13 cellular contexts compared by ENCODE assay signal in the genomic region with DNA sequence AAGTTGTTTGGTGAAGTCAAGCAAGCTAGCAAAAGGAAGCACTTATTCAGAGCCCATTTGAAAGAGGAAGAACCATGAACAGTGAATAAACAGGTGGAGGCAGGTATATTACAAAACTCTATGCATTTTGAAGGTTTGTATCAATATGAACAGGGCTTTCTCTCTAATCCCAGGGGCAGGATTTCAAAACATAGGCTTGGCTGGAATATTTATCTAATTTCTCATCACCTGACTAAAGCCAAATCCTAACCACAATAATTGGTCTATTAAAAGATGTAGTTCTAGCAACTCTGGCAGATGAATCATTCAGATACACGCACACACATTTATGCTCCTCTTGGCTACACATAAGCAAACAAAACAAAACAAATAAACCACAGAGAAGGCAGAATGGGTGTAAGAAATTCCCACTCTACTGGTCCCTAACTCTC.
DNase-seq lines count a peak whose midpoint lies in the region; ATAC-seq, FAIRE-seq and TF ChIP-seq lines count a peak whose summit lies in the region.
"Had no signal": no experiment of that assay in that cellular context is flagged by ENCODE, and none has a peak within 500 bp of the region (broad histone marks: within the 10 kb centered on the region; RNA-seq: fewer than 3 reads in every experiment).

No MANE protein-coding gene starts in this region.

- no peaks in the 10 kb centered on the region for H3K4me1 Mint-ChIP-seq in natural killer cell
- H3K4me1 Mint-ChIP-seq: activated CD4-positive, alpha-beta T cell treated with anti-CD3 and anti-CD28 coated beads for 36 hours; activated naive CD8-positive, alpha-beta T cell treated with anti-CD3 and anti-CD28 coated beads for 36 hours had no signal

- POLR2A ChIA-PET in HEK293 (lab: Yijun Ruan, JAX), result no interaction called here

- TF ChIP-seq EP300 in esophagus muscularis mucosa (IDR thresholded peaks at IDR 0.05), result no peak

- no peak for TF ChIP-seq POLR2A in esophagus muscularis mucosa (IDR thresholded peaks at IDR 0.05; ENCODE audit: low read depth)

- H3K36me3 ChIP-seq in HEK293 (ENCODE audit: control insufficient read depth in 2 of 2, insufficient read depth in 1 of 2, low read length in 2 of 2) (no peaks in the 10 kb centered on the region), esophagus muscularis mucosa (no peaks in the 10 kb centered on the region)

- no peak overlapping the region for H3K27ac Mint-ChIP-seq in natural killer cell
- H3K27ac Mint-ChIP-seq: activated CD4-positive, alpha-beta T cell treated with anti-CD3 and anti-CD28 coated beads for 36 hours; activated naive CD8-positive, alpha-beta T cell treated with anti-CD3 and anti-CD28 coated beads for 36 hours had no signal

- H3K27me3 Mint-ChIP-seq in natural killer cell (ENCODE audit: low read depth in 2 of 2), result no peaks in the 10 kb centered on the region
- H3K27me3 Mint-ChIP-seq: activated CD4-positive, alpha-beta T cell treated with anti-CD3 and anti-CD28 coated beads for 36 hours; activated naive CD8-positive, alpha-beta T cell treated with anti-CD3 and anti-CD28 coated beads for 36 hours had no signal

- TF ChIP-seq CTCF in HEK293 (tag by site-specific recombination; IDR thresholded peaks at IDR 0.05) (no peak), fibroblast of the aortic adventitia (IDR thresholded peaks at IDR 0.05; ENCODE audit: insufficient read depth, low read length) (no peak), natural killer cell (IDR thresholded peaks at IDR 0.05) (no peak), esophagus muscularis mucosa (IDR thresholded peaks at IDR 0.05) (no peak)

- H3K9me3 Mint-ChIP-seq in natural killer cell, result peaks cover 3 to 4% of the 10 kb centered on the region in 2 donors
- H3K9me3 Mint-ChIP-seq: activated naive CD8-positive, alpha-beta T cell treated with anti-CD3 and anti-CD28 coated beads for 36 hours had no signal

- intact Hi-C loops in natural killer cell (cut with micrococcal nuclease) (no loop called here), esophagus muscularis mucosa (cut with DNase I) (no loop called here)

- no peaks in the 10 kb centered on the region for H3K27me3 ChIP-seq in esophagus muscularis mucosa

- CTCF ChIA-PET in HEK293 (lab: Yijun Ruan, JAX), result interaction anchor here (1.2 kb wide), 1 partner anchor 9 kb away, joined by 4 read pairs; no protein-coding TSS in a partner anchor

- FAIRE-seq in GM19239 (lab: Jason Lieb, UNC), result no peak
- FAIRE-seq: frontal cortex, GM12892 had no signal

- ATAC-seq in natural killer cell, result no peak
- ATAC-seq in GM19395 (IDR thresholded peaks at IDR 0.05; ENCODE audit: unreplicated experiment), result no peak
- ATAC-seq: activated CD4-positive, alpha-beta T cell treated with anti-CD3 and anti-CD28 coated beads for 36 hours had no signal

- H3K9me3 ChIP-seq in HEK293 (ENCODE audit: control insufficient read depth, insufficient read depth, low read depth, low read length) (no peaks in the 10 kb centered on the region), esophagus muscularis mucosa (no peaks in the 10 kb centered on the region)

- H3K4me3 ChIP-seq in HEK293 (ENCODE audit: low read depth, low read length) (no peak overlapping the region), fibroblast of the aortic adventitia (ENCODE audit: low read depth, low read length) (no peak overlapping the region), esophagus muscularis mucosa (no peak overlapping the region)

- H3K27ac ChIP-seq in HEK293 (ENCODE audit: extremely low read depth, low read depth, low read length) (no peak overlapping the region), esophagus muscularis mucosa (replicated peaks in 1 of 4) (no peak overlapping the region)

- H3K4me3 Mint-ChIP-seq in natural killer cell, result no peak overlapping the region
- H3K4me3 Mint-ChIP-seq: activated CD4-positive, alpha-beta T cell treated with anti-CD3 and anti-CD28 coated beads for 36 hours; activated naive CD8-positive, alpha-beta T cell treated with anti-CD3 and anti-CD28 coated beads for 36 hours had no signal

- H3K4me1 ChIP-seq in HEK293 (ENCODE audit: control insufficient read depth, insufficient read depth, low read length) (peaks cover 14% of the 10 kb centered on the region), esophagus muscularis mucosa (no peaks in the 10 kb centered on the region)

- WGBS in esophagus muscularis mucosa, result 50% methylated on average over 1 of the region's 1 CpG

- DNase-seq in A172 (ENCODE audit: low spot score) (peak; percentile 85), SW 1271 (lab: John Stamatoyannopoulos, UW) (peak; percentile 13 to 42), fibroblast of the aortic adventitia (ENCODE audit: low read depth) (peak; percentile 89), natural killer cell (no peak), GM19239 (ENCODE audit: insufficient read length, low spot score) (no peak), esophagus muscularis mucosa (ENCODE audit: extremely low spot score) (no peak)
- DNase-seq: activated CD4-positive, alpha-beta T cell treated with anti-CD3 and anti-CD28 coated beads for 36 hours; activated naive CD8-positive, alpha-beta T cell treated with anti-CD3 and anti-CD28 coated beads for 36 hours; OCI-M1 had no signal

- no peaks in the 10 kb centered on the region for H3K36me3 Mint-ChIP-seq in natural killer cell
- H3K36me3 Mint-ChIP-seq: activated naive CD8-positive, alpha-beta T cell treated with anti-CD3 and anti-CD28 coated beads for 36 hours had no signal

TF ChIP-seq in HEK293, 187 proteins besides CTCF, POLR2A, EP300 and RAD21:
- TF ChIP-seq ZNF138 (tag by site-specific recombination; IDR thresholded peaks at IDR 0.05; ENCODE audit: borderline replicate concordance) (no peak), MEIS1 (CRISPR knock-in tag; IDR thresholded peaks at IDR 0.05; ENCODE audit: borderline replicate concordance) (no peak), BCL6B (tag by site-specific recombination; IDR thresholded peaks at IDR 0.05) (0 out of 2 replicates have a peak, but pooled peaks have one; percentile 57), ZNF48 (tag by site-specific recombination; IDR thresholded peaks at IDR 0.05) (no peak), ZNF707 (tag by site-specific recombination; IDR thresholded peaks at IDR 0.05) (no peak), ZNF121 (tag by site-specific recombination; IDR thresholded peaks at IDR 0.05) (no peak), ZNF10 (tag by site-specific recombination; IDR thresholded peaks at IDR 0.05) (no peak), ZBTB20 (tag by site-specific recombination; IDR thresholded peaks at IDR 0.05) (peak; percentile 56; the same call in 1 of the 2 replicates)
- TF ChIP-seq, protein P1, sequence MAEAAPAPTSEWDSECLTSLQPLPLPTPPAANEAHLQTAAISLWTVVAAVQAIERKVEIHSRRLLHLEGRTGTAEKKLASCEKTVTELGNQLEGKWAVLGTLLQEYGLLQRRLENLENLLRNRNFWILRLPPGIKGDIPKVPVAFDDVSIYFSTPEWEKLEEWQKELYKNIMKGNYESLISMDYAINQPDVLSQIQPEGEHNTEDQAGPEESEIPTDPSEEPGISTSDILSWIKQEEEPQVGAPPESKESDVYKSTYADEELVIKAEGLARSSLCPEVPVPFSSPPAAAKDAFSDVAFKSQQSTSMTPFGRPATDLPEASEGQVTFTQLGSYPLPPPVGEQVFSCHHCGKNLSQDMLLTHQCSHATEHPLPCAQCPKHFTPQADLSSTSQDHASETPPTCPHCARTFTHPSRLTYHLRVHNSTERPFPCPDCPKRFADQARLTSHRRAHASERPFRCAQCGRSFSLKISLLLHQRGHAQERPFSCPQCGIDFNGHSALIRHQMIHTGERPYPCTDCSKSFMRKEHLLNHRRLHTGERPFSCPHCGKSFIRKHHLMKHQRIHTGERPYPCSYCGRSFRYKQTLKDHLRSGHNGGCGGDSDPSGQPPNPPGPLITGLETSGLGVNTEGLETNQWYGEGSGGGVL (tag by site-specific recombination; IDR thresholded peaks at IDR 0.05), result peak; percentile 36; the same call in 1 of the 2 replicates
- TF ChIP-seq, protein P2, sequence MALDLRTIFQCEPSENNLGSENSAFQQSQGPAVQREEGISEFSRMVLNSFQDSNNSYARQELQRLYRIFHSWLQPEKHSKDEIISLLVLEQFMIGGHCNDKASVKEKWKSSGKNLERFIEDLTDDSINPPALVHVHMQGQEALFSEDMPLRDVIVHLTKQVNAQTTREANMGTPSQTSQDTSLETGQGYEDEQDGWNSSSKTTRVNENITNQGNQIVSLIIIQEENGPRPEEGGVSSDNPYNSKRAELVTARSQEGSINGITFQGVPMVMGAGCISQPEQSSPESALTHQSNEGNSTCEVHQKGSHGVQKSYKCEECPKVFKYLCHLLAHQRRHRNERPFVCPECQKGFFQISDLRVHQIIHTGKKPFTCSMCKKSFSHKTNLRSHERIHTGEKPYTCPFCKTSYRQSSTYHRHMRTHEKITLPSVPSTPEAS (tag by site-specific recombination; IDR thresholded peaks at IDR 0.05), result 0 out of 2 replicates have a peak, but pooled peaks have one; percentile 10
- TF ChIP-seq, protein P3, sequence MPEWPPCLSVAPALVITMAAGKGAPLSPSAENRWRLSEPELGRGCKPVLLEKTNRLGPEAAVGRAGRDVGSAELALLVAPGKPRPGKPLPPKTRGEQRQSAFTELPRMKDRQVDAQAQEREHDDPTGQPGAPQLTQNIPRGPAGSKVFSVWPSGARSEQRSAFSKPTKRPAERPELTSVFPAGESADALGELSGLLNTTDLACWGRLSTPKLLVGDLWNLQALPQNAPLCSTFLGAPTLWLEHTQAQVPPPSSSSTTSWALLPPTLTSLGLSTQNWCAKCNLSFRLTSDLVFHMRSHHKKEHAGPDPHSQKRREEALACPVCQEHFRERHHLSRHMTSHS (tag by site-specific recombination; IDR thresholded peaks at IDR 0.05), result no peak

Comparison
In these comparisons a context has a peak if more than half of its experiments do, and no peak if none do; other contexts are left out.
1. DNase-seq: peak in A172 (single experiment), SW 1271 (2 of 2) and fibroblast of the aortic adventitia (single experiment); none in natural killer cell (single experiment), GM19239 (single experiment) and esophagus muscularis mucosa (single experiment).